ENCODE assay signal across 1 cellular context in genomic region chr5:181164076-181164952, GRCh38.
TF ChIP-seq lines count a peak whose summit lies in the region.

No MANE protein-coding gene starts in this region.

TF ChIP-seq in SK-N-SH, 30 proteins besides CTCF, POLR2A, EP300 and RAD21:
- no peak for TF ChIP-seq PBX3 (IDR thresholded peaks at IDR 0.05)
